ENCODE assay signal across 9 cellular contexts in the genomic region with DNA sequence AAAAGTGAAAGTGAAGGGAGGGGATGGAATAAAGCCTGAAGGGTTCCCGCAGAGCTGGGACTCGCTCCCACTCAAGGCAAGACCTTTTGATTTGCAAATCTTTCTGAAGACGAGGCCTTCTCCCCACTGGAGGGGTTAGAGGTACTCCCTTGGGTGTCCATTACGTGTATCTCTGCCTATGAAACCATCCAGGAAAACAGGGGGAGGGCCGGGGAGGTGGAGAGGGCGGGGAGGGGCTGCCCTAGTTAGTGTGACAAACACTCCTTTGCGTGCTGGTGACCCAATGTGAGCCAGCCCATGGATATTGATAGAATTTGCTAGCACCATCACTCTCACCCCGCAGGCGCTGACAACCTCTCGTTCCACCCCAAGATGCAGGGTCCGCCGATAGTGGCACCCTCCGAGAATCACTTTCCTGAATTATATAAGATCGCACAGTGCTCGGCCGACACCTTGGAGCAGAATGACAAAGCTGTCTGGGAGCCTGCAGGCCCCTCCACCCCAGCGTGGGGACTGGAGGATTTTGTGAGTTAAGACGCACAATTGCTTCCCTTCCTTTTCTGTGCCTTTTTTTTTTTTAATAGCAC.
A peak's percentile ranks its signal among the peaks of the same experiment; 100 is the strongest.
DNase-seq lines count a peak whose midpoint lies in the region; ATAC-seq and TF ChIP-seq lines count a peak whose summit lies in the region.
"Had no signal": no experiment of that assay in that cellular context is flagged by ENCODE, and none has a peak within 500 bp of the region (broad histone marks: within the 10 kb centered on the region; RNA-seq: fewer than 3 reads in every experiment).

No MANE protein-coding gene starts in this region.

- H3K9me3 Mint-ChIP-seq in activated T-cell treated with anti-CD3 and anti-CD28 coated beads, Interleukin-2, amount 50 U/mL, for 24 hours: no peaks in the 10 kb centered on the region
- H3K9me3 Mint-ChIP-seq in brain (no peaks in the 10 kb centered on the region), type B pancreatic cell (no peaks in the 10 kb centered on the region)

- no peak for DNase-seq in activated T-cell treated with anti-CD3 and anti-CD28 coated beads, Interleukin-2, amount 50 U/mL, for 24 hours
- no peak for DNase-seq in activated T-cell treated with anti-CD3 and anti-CD28 coated beads for 4 hours
- no peak for DNase-seq in type B pancreatic cell (ENCODE audit: extremely low spot score, unreplicated experiment)
- no peak for DNase-seq in SIG-M5 treated with dmso at 0.1 percent for 504 hours (lab: John Stamatoyannopoulos, UW; ENCODE audit: unreplicated experiment)
- DNase-seq in NCI-H510A treated with DMSO at 0.1 percent for 48 hours (lab: John Stamatoyannopoulos, UW): no peak
- DNase-seq: NCI-H1694 treated with DMSO at 0.1 percent for 48 hours had no signal

- H3K4me1 Mint-ChIP-seq in activated T-cell treated with anti-CD3 and anti-CD28 coated beads, Interleukin-2, amount 50 U/mL, for 24 hours (ENCODE audit: low read depth): peaks cover 8% of the 10 kb centered on the region
- H3K4me1 Mint-ChIP-seq in brain (peaks cover 80% of the 10 kb centered on the region), type B pancreatic cell (ENCODE audit: unreplicated experiment) (peaks cover 55% of the 10 kb centered on the region)

- H3K4me3 ChIP-seq in mucosa of rectum (ENCODE audit: low read length in 2 of 2): peak overlapping the region; percentile 33 to 63

- H3K36me3 ChIP-seq in mucosa of rectum (ENCODE audit: control insufficient read depth in 2 of 2, insufficient read depth in 2 of 2, low read length in 2 of 2): no peaks in the 10 kb centered on the region

- no peak overlapping the region for H3K9ac ChIP-seq in mucosa of rectum (ENCODE audit: low read depth in 1 of 2, low read length in 2 of 2)

- no peaks in the 10 kb centered on the region for H3K9me3 ChIP-seq in mucosa of rectum (ENCODE audit: control insufficient read depth in 2 of 2, low read length in 2 of 2)

- H3K27me3 ChIP-seq in mucosa of rectum (ENCODE audit: control insufficient read depth in 2 of 2, insufficient read depth in 2 of 2, low read length in 2 of 2): peaks cover 0 to 5% of the 10 kb centered on the region in 2 donors

- TF ChIP-seq CTCF in brain (conservative IDR thresholded peaks at IDR 0.05) (no peak), type B pancreatic cell (conservative IDR thresholded peaks at IDR 0.05) (no peak)

- H3K27ac ChIP-seq in mucosa of rectum (ENCODE audit: low read depth in 2 of 2, low read length in 2 of 2): no peak overlapping the region

- H3K27ac Mint-ChIP-seq in activated T-cell treated with anti-CD3 and anti-CD28 coated beads, Interleukin-2, amount 50 U/mL, for 24 hours: peak overlapping the region; percentile 28
- H3K27ac Mint-ChIP-seq in brain (peak overlapping the region; percentile 85 to 96 (median 94)), type B pancreatic cell (peak overlapping the region; percentile 12)

- H3K27me3 Mint-ChIP-seq in activated T-cell treated with anti-CD3 and anti-CD28 coated beads, Interleukin-2, amount 50 U/mL, for 24 hours: no peaks in the 10 kb centered on the region
- H3K27me3 Mint-ChIP-seq in brain (peaks cover 18% of the 10 kb centered on the region), type B pancreatic cell (peaks cover 29% of the 10 kb centered on the region)

- no peaks in the 10 kb centered on the region for H3K36me3 Mint-ChIP-seq in activated T-cell treated with anti-CD3 and anti-CD28 coated beads, Interleukin-2, amount 50 U/mL, for 24 hours (ENCODE audit: low read depth)
- H3K36me3 Mint-ChIP-seq in brain: no peaks in the 10 kb centered on the region
- peaks cover 3% of the 10 kb centered on the region for H3K36me3 Mint-ChIP-seq in type B pancreatic cell

- no peak for ATAC-seq in HG02981 (IDR thresholded peaks at IDR 0.05; ENCODE audit: unreplicated experiment)

- H3K4me1 ChIP-seq in mucosa of rectum (ENCODE audit: control insufficient read depth in 2 of 2, insufficient read depth in 2 of 2, low read length in 2 of 2): no peaks in the 10 kb centered on the region

- peak overlapping the region; percentile 67 for H3K4me3 Mint-ChIP-seq in activated T-cell treated with anti-CD3 and anti-CD28 coated beads, Interleukin-2, amount 50 U/mL, for 24 hours
- H3K4me3 Mint-ChIP-seq in brain (peak overlapping the region; percentile 64 to 74 (median 71)), type B pancreatic cell (peak overlapping the region; percentile 66)

Comparison
In these comparisons a context has a peak if more than half of its experiments do, and no peak if none do; other contexts are left out.
1. H3K27ac Mint-ChIP-seq: peak in every context shown above with its lines; median percentile 94 in brain; 28 in activated T-cell treated with anti-CD3 and anti-CD28 coated beads, Interleukin-2, amount 50 U/mL, for 24 hours; 12 in type B pancreatic cell.